ENCODE assay signal across 1 cellular context in genomic region chr3:139284221-139284620, GRCh38.
TF ChIP-seq lines count a peak whose summit lies in the region.

No MANE protein-coding gene starts in this region.

TF ChIP-seq in SK-N-SH treated with all-trans-retinoic acid at 6 μM for 48 hours, 23 proteins besides CTCF, POLR2A, EP300 and RAD21 (continued from another document):
- TF ChIP-seq PATZ1 (CRISPR knock-in tag; IDR thresholded peaks at IDR 0.05; ENCODE audit: borderline replicate concordance) (no peak), ZFP3 (CRISPR knock-in tag; IDR thresholded peaks at IDR 0.05) (no peak), TCF4 (CRISPR knock-in tag; IDR thresholded peaks at IDR 0.05; ENCODE audit: borderline replicate concordance) (no peak), ESRRG (CRISPR knock-in tag; IDR thresholded peaks at IDR 0.05) (no peak), ISL1 (CRISPR knock-in tag; IDR thresholded peaks at IDR 0.05) (no peak), ZFP30 (CRISPR knock-in tag; IDR thresholded peaks at IDR 0.05) (no peak)
- TF ChIP-seq, protein P1, sequence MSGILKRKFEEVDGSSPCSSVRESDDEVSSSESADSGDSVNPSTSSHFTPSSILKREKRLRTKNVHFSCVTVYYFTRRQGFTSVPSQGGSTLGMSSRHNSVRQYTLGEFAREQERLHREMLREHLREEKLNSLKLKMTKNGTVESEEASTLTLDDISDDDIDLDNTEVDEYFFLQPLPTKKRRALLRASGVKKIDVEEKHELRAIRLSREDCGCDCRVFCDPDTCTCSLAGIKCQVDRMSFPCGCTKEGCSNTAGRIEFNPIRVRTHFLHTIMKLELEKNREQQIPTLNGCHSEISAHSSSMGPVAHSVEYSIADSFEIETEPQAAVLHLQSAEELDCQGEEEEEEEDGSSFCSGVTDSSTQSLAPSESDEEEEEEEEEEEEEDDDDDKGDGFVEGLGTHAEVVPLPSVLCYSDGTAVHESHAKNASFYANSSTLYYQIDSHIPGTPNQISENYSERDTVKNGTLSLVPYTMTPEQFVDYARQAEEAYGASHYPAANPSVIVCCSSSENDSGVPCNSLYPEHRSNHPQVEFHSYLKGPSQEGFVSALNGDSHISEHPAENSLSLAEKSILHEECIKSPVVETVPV (CRISPR knock-in tag; IDR thresholded peaks at IDR 0.05), result no peak
